Comparison of ENCODE assay signal across 7 cellular contexts in genomic region chr2:63888490-63889402, GRCh38. TPM values are rescaled to one million over a fixed set of nuclear protein-coding genes. Genes with fewer than 3 reads are reported as not detected.
DNase-seq lines count a peak whose midpoint lies in the region; ATAC-seq, FAIRE-seq and TF ChIP-seq lines count a peak whose summit lies in the region.

No MANE protein-coding gene starts in this region.

- peak; percentile 48 for DNase-seq in LHCN-M2 (ENCODE audit: low read depth)
- peak; percentile 59 for DNase-seq in SW480 (ENCODE audit: low spot score)
- DNase-seq in body of pancreas, result peak; percentile 47 to 67 (median 50)
- DNase-seq in stimulated activated CD4-positive, alpha-beta T cell treated with anti-CD3 and anti-CD28 coated beads, Interleukin-4, amount 100 ng/mL, for 48 hours (ENCODE audit: low read depth in 2 of 2), result peak; percentile 16 to 23

- intact Hi-C loops in body of pancreas (cut with DNase I), result no loop called here

- H3K27ac ChIP-seq in body of pancreas, result no peak overlapping the region

- WGBS in body of pancreas, 2 donors, result 71 to 73% methylated on average over 6 of the region's 6 CpGs

- FAIRE-seq in G401.6 (lab: Jason Lieb, UNC) (peak; percentile 76), islet of Langerhans (lab: Jason Lieb, UNC) (peak; percentile 85)

- no peaks in the 10 kb centered on the region for H3K27me3 ChIP-seq in body of pancreas

- H3K9me3 ChIP-seq in body of pancreas, result no peaks in the 10 kb centered on the region

- no peak overlapping the region for H3K4me3 ChIP-seq in body of pancreas

- peaks cover 19% of the 10 kb centered on the region for H3K4me1 ChIP-seq in body of pancreas

- H3K36me3 ChIP-seq in body of pancreas (replicated peaks in 1 of 2; ENCODE audit: insufficient read depth in 1 of 2, low read depth in 2 of 2), result peaks cover 3 to 13% of the 10 kb centered on the region in 2 donors

- ATAC-seq in GM21390 (IDR thresholded peaks at IDR 0.05; ENCODE audit: unreplicated experiment) (peak; percentile 65), body of pancreas (peak; percentile 79)

- TF ChIP-seq CTCF in body of pancreas (IDR thresholded peaks at IDR 0.05), result peak; percentile 56 to 79 (median 77)

- no peak for TF ChIP-seq POLR2A in body of pancreas (IDR thresholded peaks at IDR 0.05)

RNA-seq across cellular contexts. Expression of gene UGP2, which starts 47.0 kb away (rescaled TPM):
- total RNA-seq in LHCN-M2 (2014; rRNA removed), result 216 and 261 TPM in 2 replicates
- 170 TPM for polyA plus RNA-seq in LHCN-M2 (2012)
- 10 to 100 TPM; 64.3 to 93.3 TPM for total RNA-seq in body of pancreas
